8 cellular contexts compared by ENCODE assay signal in the genomic region with DNA sequence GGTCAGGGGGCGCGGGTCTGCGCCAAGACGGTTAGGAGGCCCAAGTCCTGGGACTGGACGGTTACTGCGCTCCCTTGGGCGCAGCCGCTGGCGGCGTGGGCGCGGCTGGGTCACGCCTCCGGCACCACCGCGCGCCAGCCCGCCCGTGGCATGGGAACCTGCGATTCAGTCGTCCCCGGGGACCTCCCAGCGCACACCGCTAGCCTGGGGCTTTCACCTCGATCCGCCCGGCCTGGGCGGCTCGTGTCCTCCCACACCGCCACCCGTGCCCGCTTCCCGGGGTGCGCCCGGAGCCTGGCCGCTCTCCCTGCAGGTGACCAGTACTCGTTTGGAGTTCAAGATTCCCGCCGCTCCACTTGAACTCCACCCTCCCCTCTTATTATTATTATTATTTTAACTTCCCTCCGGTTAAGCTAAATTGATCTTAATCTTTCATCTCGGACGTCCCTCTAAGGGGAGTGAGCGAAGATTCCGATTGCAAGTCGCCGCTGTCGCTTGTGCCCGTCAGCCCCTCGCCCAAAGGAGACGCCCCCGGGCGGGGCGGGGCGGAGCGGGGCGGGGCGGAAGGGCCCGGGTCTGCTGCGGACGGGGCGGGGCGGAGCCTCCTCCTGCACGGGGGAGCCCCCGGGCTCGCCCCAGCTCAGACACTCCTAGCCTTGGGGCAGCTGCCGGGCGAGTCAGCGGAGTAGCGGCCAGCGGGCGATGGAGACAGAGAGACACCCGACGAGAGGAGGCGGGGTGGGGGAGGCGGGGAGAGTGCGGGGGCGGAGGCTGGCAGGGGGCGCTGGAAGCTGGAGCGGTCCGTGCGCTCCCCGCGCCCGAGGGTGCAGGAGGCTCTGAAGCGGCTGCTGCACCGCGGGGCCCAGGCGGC. TPM values are rescaled to one million over a fixed set of nuclear protein-coding genes. Genes with fewer than 3 reads are reported as not detected.
DNase-seq lines count a peak whose midpoint lies in the region; ATAC-seq, FAIRE-seq and TF ChIP-seq lines count a peak whose summit lies in the region.

A gene with protein sequence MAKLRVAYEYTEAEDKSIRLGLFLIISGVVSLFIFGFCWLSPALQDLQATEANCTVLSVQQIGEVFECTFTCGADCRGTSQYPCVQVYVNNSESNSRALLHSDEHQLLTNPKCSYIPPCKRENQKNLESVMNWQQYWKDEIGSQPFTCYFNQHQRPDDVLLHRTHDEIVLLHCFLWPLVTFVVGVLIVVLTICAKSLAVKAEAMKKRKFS (plus strand): TSS at position 643 of the 871 bp plus-strand sequence. CDS start 445 bp downstream, outside the sequence.

- no peak within 1 kb of the TSS for H3K27ac Mint-ChIP-seq in astrocyte (ENCODE audit: unreplicated experiment)

- H3K36me3 ChIP-seq in astrocyte (ENCODE audit: insufficient read depth, low read length), result no peaks in the 10 kb centered on the region
- no peaks in the 10 kb centered on the region for H3K36me3 ChIP-seq in skeletal muscle satellite cell (ENCODE audit: insufficient read depth, low read length)

- H3K4me3 Mint-ChIP-seq in astrocyte (ENCODE audit: unreplicated experiment), result peak within 1 kb of the TSS; percentile 94

- H3K4me3 ChIP-seq in astrocyte (ENCODE audit: insufficient read depth, low read depth, low read length), result peak within 1 kb of the TSS; percentile 75
- H3K4me3 ChIP-seq in iPS-11a (ENCODE audit: low read depth, low read length), result peak within 1 kb of the TSS; percentile 94
- peak within 1 kb of the TSS; percentile 75 for H3K4me3 ChIP-seq in skeletal muscle satellite cell (ENCODE audit: low read length)

- TF ChIP-seq POLR2A in GM10847 (IDR thresholded peaks at IDR 0.05; ENCODE audit: extremely low read depth, insufficient read length), result peak; percentile 13

- H3K36me3 Mint-ChIP-seq in astrocyte (ENCODE audit: low read depth, unreplicated experiment), result no peaks in the 10 kb centered on the region

- H3K9me3 ChIP-seq in astrocyte (ENCODE audit: insufficient read depth, low read depth, low read length) (no peaks in the 10 kb centered on the region), skeletal muscle satellite cell (replicated peaks; ENCODE audit: low read length) (no peaks in the 10 kb centered on the region)

- no peak for FAIRE-seq in astrocyte (lab: Jason Lieb, UNC)

- peaks cover 2% of the 10 kb centered on the region for H3K27me3 Mint-ChIP-seq in astrocyte (ENCODE audit: low read depth, unreplicated experiment)

- H3K4me1 ChIP-seq in astrocyte (ENCODE audit: insufficient read depth, low read length) (peaks cover 8% of the 10 kb centered on the region), skeletal muscle satellite cell (ENCODE audit: control insufficient read depth, insufficient read depth, low read length) (peaks cover 12% of the 10 kb centered on the region)

- peak within 1 kb of the TSS; percentile 94 for H3K4me2 ChIP-seq in astrocyte (ENCODE audit: low read length)
- peak within 1 kb of the TSS; percentile 89 for H3K4me2 ChIP-seq in skeletal muscle satellite cell (ENCODE audit: low read length)

- no peak for TF ChIP-seq CTCF in astrocyte (IDR thresholded peaks at IDR 0.05; ENCODE audit: insufficient read depth, low read depth, low read length)

- no peak within 1 kb of the TSS for H3K27ac ChIP-seq in astrocyte (ENCODE audit: low read depth, low read length)

- no peaks in the 10 kb centered on the region for H3K4me1 Mint-ChIP-seq in astrocyte (ENCODE audit: low read depth, unreplicated experiment)

- no peaks in the 10 kb centered on the region for H3K79me2 ChIP-seq in astrocyte (ENCODE audit: insufficient read depth, low read length)

- peak within 1 kb of the TSS; percentile 86 for H2AFZ ChIP-seq in astrocyte (ENCODE audit: low read depth, low read length)

- H3K9ac ChIP-seq in astrocyte (ENCODE audit: low read length) (peak within 1 kb of the TSS; percentile 51), skeletal muscle satellite cell (ENCODE audit: low read depth, low read length) (peak within 1 kb of the TSS; percentile 54)

- H4K20me1 ChIP-seq in astrocyte (ENCODE audit: insufficient read depth, low read length), result no peaks in the 10 kb centered on the region

- DNase-seq in NCI-H1092 (lab: John Stamatoyannopoulos, UW) (peak; percentile 20), T-helper 9 cell (peak; percentile 63), astrocyte (ENCODE audit: low read depth) (peak; percentile 18), DMS114 treated with DMSO at 0.1 percent for 48 hours (lab: John Stamatoyannopoulos, UW; ENCODE audit: unreplicated experiment) (no peak)

- ATAC-seq in HG02571 (IDR thresholded peaks at IDR 0.05; ENCODE audit: unreplicated experiment), result peak; percentile 90

- peaks cover 2% of the 10 kb centered on the region for H3K9me3 Mint-ChIP-seq in astrocyte (ENCODE audit: unreplicated experiment)

- H3K27me3 ChIP-seq in astrocyte (ENCODE audit: insufficient read depth, low read length) (peaks cover 17% of the 10 kb centered on the region), skeletal muscle satellite cell (ENCODE audit: control insufficient read depth, insufficient read depth, low read length) (peaks cover 16% of the 10 kb centered on the region)

RNA-seq across cellular contexts. Expression of the gene that starts here (rescaled TPM):
- 8.3 and 10.5 TPM in 2 replicates for total RNA-seq in astrocyte
- 0.22 and 0.51 TPM in 2 replicates for total RNA-seq in skeletal muscle satellite cell (2012; rRNA removed)
